In the genomic region with DNA sequence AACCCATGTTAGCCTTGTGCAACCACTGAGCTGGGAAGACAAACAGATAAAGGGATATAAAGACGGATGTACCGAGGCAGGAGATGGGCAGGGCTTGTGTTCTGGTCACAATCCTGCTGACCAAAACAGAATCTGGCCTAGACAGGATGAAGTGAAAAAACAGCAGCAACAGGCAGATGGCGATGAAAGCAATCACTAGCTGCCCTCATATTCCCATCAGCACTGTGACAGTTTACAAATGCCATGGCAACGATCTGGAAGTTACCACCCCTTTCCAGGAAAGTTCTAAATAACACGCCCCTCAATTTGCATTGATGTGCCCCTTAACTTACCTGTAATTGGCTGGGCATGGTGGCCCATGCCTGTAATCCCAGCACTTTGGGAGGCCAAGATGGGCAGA, we compare ENCODE assay signal across 1 cellular context.
TF ChIP-seq lines count a peak whose summit lies in the region.

No MANE protein-coding gene starts in this region.

TF ChIP-seq in HCT116, 20 proteins besides CTCF, POLR2A, EP300 and RAD21:
- TF ChIP-seq ZBTB33 (IDR thresholded peaks at IDR 0.05; ENCODE audit: extremely low read depth, insufficient replicate concordance, low read length) (no peak), TCF7L2 (IDR thresholded peaks at IDR 0.05; ENCODE audit: borderline replicate concordance, extremely low read depth, insufficient read depth, insufficient read length) (no peak), EZH2 (IDR thresholded peaks at IDR 0.05) (no peak), SIN3A (IDR thresholded peaks at IDR 0.05; ENCODE audit: low read depth) (no peak), CEBPB (IDR thresholded peaks at IDR 0.05; ENCODE audit: low read depth) (no peak), POLR2AphosphoS5 (IDR thresholded peaks at IDR 0.05; ENCODE audit: low read depth, low read length) (no peak), JUND (IDR thresholded peaks at IDR 0.05) (no peak), SP1 (IDR thresholded peaks at IDR 0.05; ENCODE audit: low read depth) (no peak), ELF1 (IDR thresholded peaks at IDR 0.05; ENCODE audit: borderline replicate concordance, low read depth) (no peak), YY1 (IDR thresholded peaks at IDR 0.05; ENCODE audit: extremely low read depth, insufficient replicate concordance, low read depth, low read length) (no peak), EGR1 (IDR thresholded peaks at IDR 0.05; ENCODE audit: low read depth) (no peak)
- TF ChIP-seq, protein P1, sequence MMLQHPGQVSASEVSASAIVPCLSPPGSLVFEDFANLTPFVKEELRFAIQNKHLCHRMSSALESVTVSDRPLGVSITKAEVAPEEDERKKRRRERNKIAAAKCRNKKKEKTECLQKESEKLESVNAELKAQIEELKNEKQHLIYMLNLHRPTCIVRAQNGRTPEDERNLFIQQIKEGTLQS (IDR thresholded peaks at IDR 0.05) = no peak
